Comparison of ENCODE assay signal across 26 cellular contexts in the genomic region with DNA sequence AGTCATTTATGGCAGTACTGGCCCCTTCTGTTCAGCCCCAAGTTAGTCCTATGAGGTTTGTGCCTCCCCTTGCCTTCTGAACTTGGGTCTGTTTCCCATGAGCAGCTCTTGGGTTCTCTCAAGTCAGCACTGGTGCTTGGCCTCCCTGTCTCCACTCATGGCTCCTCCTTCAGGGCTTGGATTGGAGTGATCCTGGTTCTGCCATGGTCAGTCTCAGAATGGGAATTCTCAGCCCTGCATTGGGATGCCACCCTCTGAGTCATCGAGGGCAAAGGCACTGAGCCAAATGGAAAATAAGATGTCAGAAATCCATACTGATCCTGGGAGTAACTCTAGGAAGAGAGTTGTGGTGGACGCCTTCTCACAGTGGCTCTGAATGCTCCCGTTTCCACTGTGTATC.
DNase-seq lines count a peak whose midpoint lies in the region; ATAC-seq, FAIRE-seq and TF ChIP-seq lines count a peak whose summit lies in the region.
"Had no signal": no experiment of that assay in that cellular context is flagged by ENCODE, and none has a peak within 500 bp of the region (broad histone marks: within the 10 kb centered on the region; RNA-seq: fewer than 3 reads in every experiment).

No MANE protein-coding gene starts in this region.

- no peaks in the 10 kb centered on the region for H3K9me2 ChIP-seq in PC-3 (replicated peaks; ENCODE audit: low read length)

- DNase-seq in A172 (ENCODE audit: low spot score), result peak; percentile 21
- DNase-seq in Daoy (ENCODE audit: low read depth), result peak; percentile 7
- peak; percentile 34 for DNase-seq in PC-3
- DNase-seq in glomerular visceral epithelial cell (ENCODE audit: extremely low spot score), result peak; percentile 25
- DNase-seq in DMS 273 (lab: John Stamatoyannopoulos, UW; ENCODE audit: unreplicated experiment), result no peak
- DNase-seq in ascending aorta (ENCODE audit: low spot score in 2 of 2), result no peak
- no peak for DNase-seq in D721Med (ENCODE audit: insufficient read length, low spot score)
- no peak for DNase-seq in iPS-NIHi11 (ENCODE audit: low spot score)
- DNase-seq: 8988T; C1 segment of cervical spinal cord; Caco-2; CD8-positive, alpha-beta T cell; DMS153; DND-41; NCI-H1092 treated with DMSO at 0.1 percent for 48 hours; NCI-H1436; NCI-H187; NCI-H2081 treated with DMSO at 0.1 percent for 48 hours; NCI-H2171; NCI-H524 treated with DMSO at 0.1 percent for 48 hours; NCI-H774; RPMI8226; SHP77 had no signal

- H3K4me3 ChIP-seq in PC-3 (ENCODE audit: low read length) (no peak overlapping the region), ascending aorta (no peak overlapping the region)

- H4K20me1 ChIP-seq in PC-3 (ENCODE audit: low read length), result no peaks in the 10 kb centered on the region

- POLR2A ChIA-PET in PC-3 (lab: Charles Lee; ENCODE audit: unreplicated experiment), result no interaction called here

- H3F3A ChIP-seq in PC-3 (ENCODE audit: low read length, unreplicated experiment), result no peaks in the 10 kb centered on the region

- no peaks in the 10 kb centered on the region for H3K79me2 ChIP-seq in PC-3 (ENCODE audit: low read length)

- H3K27ac ChIP-seq in PC-3 (ENCODE audit: low read length), result no peak overlapping the region
- H3K27ac ChIP-seq in ascending aorta, result no peak overlapping the region
- H3K27ac ChIP-seq: KMS-11 had no signal

- H3K4me1 ChIP-seq in PC-3 (ENCODE audit: insufficient read depth, low read length) (no peaks in the 10 kb centered on the region), ascending aorta (no peaks in the 10 kb centered on the region)
- H3K4me1 ChIP-seq: Caco-2 had no signal

- TF ChIP-seq CTCF in PC-3 (conservative IDR thresholded peaks at IDR 0.05; ENCODE audit: low read depth, low read length) (no peak), ascending aorta (IDR thresholded peaks at IDR 0.05) (no peak), D721Med (IDR thresholded peaks at IDR 0.05; ENCODE audit: insufficient read depth, missing control alignments) (no peak)

- CTCF ChIA-PET in PC-3 (lab: Charles Lee), result no interaction called here

- no peak overlapping the region for H3K4me2 ChIP-seq in PC-3 (ENCODE audit: low read length)
- H3K4me2 ChIP-seq: KMS-11 had no signal

- H3K36me3 ChIP-seq in PC-3 (ENCODE audit: low read depth, low read length) (no peaks in the 10 kb centered on the region), ascending aorta (no peaks in the 10 kb centered on the region)

- FAIRE-seq in D721Med (lab: Jason Lieb, UNC), result no peak
- FAIRE-seq: GM18507, H54 had no signal

- H3K9me3 ChIP-seq in PC-3 (ENCODE audit: low read length) (no peaks in the 10 kb centered on the region), ascending aorta (no peaks in the 10 kb centered on the region)
- H3K9me3 ChIP-seq: Caco-2 had no signal

- intact Hi-C loops in PC-3 (cut with micrococcal nuclease), result no loop called here
- intact Hi-C loops in ascending aorta (cut with DNase I), result no loop called here

- BruUV-seq in PC-3 (replicated peaks; lab: Mats Ljungman, UMichigan), result no TSS peak

- H3K27me3 ChIP-seq in PC-3 (ENCODE audit: low read length) (no peaks in the 10 kb centered on the region), ascending aorta (no peaks in the 10 kb centered on the region)

- ATAC-seq in PC-3, result no peak
- ATAC-seq: CD8-positive, alpha-beta T cell had no signal

- no peak overlapping the region for H2AFZ ChIP-seq in PC-3 (ENCODE audit: low read length)

- H3K9ac ChIP-seq in PC-3 (ENCODE audit: low read length), result no peak overlapping the region
- H3K9ac ChIP-seq: KMS-11 had no signal

Comparison
In these comparisons a context has a peak if more than half of its experiments do, and no peak if none do; other contexts are left out.
1. DNase-seq: peak in A172 (single experiment), Daoy (single experiment), PC-3 (single experiment) and glomerular visceral epithelial cell (single experiment); none in DMS 273 (single experiment), ascending aorta (0 of 2), D721Med (single experiment) and iPS-NIHi11 (single experiment).